ENCODE assay signal across 27 cellular contexts in genomic region chr16:49930841-49931240, GRCh38.
"Had no signal": no experiment of that assay in that cellular context is flagged by ENCODE, and none has a peak within 500 bp of the region (broad histone marks: within the 10 kb centered on the region; RNA-seq: fewer than 3 reads in every experiment).

No MANE protein-coding gene starts in this region.

- H3K9me3 Mint-ChIP-seq: dendritic cell treated with granulocyte-macrophage colony-stimulating factor and Interleukin-4, amounts not matched to agents 40 ng/mL and 50 ng/mL, for 4 days; endodermal cell; naive thymus-derived CD4-positive, alpha-beta T cell; nephron; neural progenitor cell; stimulated activated memory B cell treated with anti-CD40 and anti-IgM and Interleukin-4, amounts not matched to agents 10 μg/mL and 1 μg/mL and 100 μg/mL, for 72 hours had no signal

- H3K4me3 ChIP-seq: gastrocnemius medialis, neural progenitor cell, right lobe of liver, testis, tibial artery, upper lobe of left lung, uterus had no signal

- H3K36me3 ChIP-seq: gastrocnemius medialis, neural progenitor cell, right lobe of liver, tibial artery, upper lobe of left lung, uterus had no signal

- H3K4me1 Mint-ChIP-seq: endodermal cell; naive thymus-derived CD4-positive, alpha-beta T cell; stimulated activated memory B cell treated with anti-CD40 and anti-IgM and Interleukin-4, amounts not matched to agents 10 μg/mL and 1 μg/mL and 100 μg/mL, for 72 hours had no signal

- H3K4me3 Mint-ChIP-seq: dendritic cell treated with granulocyte-macrophage colony-stimulating factor and Interleukin-4, amounts not matched to agents 40 ng/mL and 50 ng/mL, for 4 days; endodermal cell; naive thymus-derived CD4-positive, alpha-beta T cell; nephron; neural progenitor cell; stimulated activated memory B cell treated with anti-CD40 and anti-IgM and Interleukin-4, amounts not matched to agents 10 μg/mL and 1 μg/mL and 100 μg/mL, for 72 hours had no signal

- FAIRE-seq: colon, kidney had no signal

- DNase-seq: cerebellar nuclear complex; effector CD8-positive, alpha-beta T cell; endodermal cell; foreskin fibroblast; gastrocnemius medialis; kidney; mesenchymal stem cell; midbrain; naive thymus-derived CD4-positive, alpha-beta T cell; nucleus accumbens; retina; right lobe of liver; stimulated activated CD4-positive, alpha-beta T cell treated with anti-CD3 and anti-CD28 coated beads, Interleukin-4, amount 100 ng/mL, for 4 hours; stimulated activated naive CD8-positive, alpha-beta T cell treated with anti-CD3 and anti-CD28 coated beads, Interleukin-15, Interleukin-2, amounts not matched to agents 100 U/mL and 50 U/mL, for 24 hours; substantia nigra; testis; tibial artery; upper lobe of left lung; uterus had no signal

- H3K27ac Mint-ChIP-seq: dendritic cell treated with granulocyte-macrophage colony-stimulating factor and Interleukin-4, amounts not matched to agents 40 ng/mL and 50 ng/mL, for 4 days; endodermal cell; naive thymus-derived CD4-positive, alpha-beta T cell; neural progenitor cell; stimulated activated memory B cell treated with anti-CD40 and anti-IgM and Interleukin-4, amounts not matched to agents 10 μg/mL and 1 μg/mL and 100 μg/mL, for 72 hours had no signal

- ATAC-seq: esophagus mucosa; gastrocnemius medialis; left lobe of liver; naive thymus-derived CD4-positive, alpha-beta T cell; right lobe of liver; stimulated activated memory B cell treated with anti-CD40 and anti-IgM and Interleukin-4, amounts not matched to agents 10 μg/mL and 1 μg/mL and 100 μg/mL, for 72 hours; stimulated activated naive CD8-positive, alpha-beta T cell treated with anti-CD3 and anti-CD28 coated beads, Interleukin-15, Interleukin-2, amounts not matched to agents 100 U/mL and 50 U/mL, for 24 hours had no signal

- H3K4me1 ChIP-seq: gastrocnemius medialis, neural progenitor cell, right lobe of liver, tibial artery, uterus had no signal

- H3K27ac ChIP-seq: epithelial cell of prostate, gastrocnemius medialis, neural progenitor cell, right lobe of liver, testis, tibial artery, upper lobe of left lung, uterus had no signal

- H3K27me3 ChIP-seq: gastrocnemius medialis, neural progenitor cell, right lobe of liver, testis, tibial artery, upper lobe of left lung, uterus had no signal

- H3K9me3 ChIP-seq: gastrocnemius medialis, right lobe of liver, testis, tibial artery, upper lobe of left lung, uterus had no signal

- H3K36me3 Mint-ChIP-seq: naive thymus-derived CD4-positive, alpha-beta T cell; neural progenitor cell; stimulated activated memory B cell treated with anti-CD40 and anti-IgM and Interleukin-4, amounts not matched to agents 10 μg/mL and 1 μg/mL and 100 μg/mL, for 72 hours had no signal
